ENCODE assay signal across 1 cellular context in the genomic region with DNA sequence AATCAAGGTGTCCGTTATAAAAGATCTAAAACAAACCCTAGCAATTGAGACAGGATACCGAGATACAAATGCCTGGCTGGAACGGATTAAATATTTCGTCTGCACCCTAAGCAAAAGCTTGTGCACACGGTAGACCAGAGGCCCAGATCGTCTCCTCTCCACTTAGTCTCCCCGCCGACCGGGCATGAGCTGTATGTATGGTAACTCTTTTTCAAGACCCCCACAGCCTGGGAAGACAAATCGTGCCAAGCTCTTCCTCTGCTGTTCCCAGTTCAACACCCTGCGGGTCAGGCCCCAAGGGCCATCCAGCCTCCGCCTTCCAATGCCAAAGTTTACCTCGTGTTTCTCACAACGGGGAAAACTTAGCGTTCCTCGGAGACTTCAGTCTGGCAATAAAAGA.
TF ChIP-seq lines count a peak whose summit lies in the region.

No MANE protein-coding gene starts in this region.

TF ChIP-seq in WTC11, 78 proteins besides CTCF, POLR2A, EP300 and RAD21:
- TF ChIP-seq KAT7 (CRISPR knock-in tag; IDR thresholded peaks at IDR 0.05; ENCODE audit: borderline replicate concordance) = no peak
- TF ChIP-seq HMGXB4 (CRISPR knock-in tag; IDR thresholded peaks at IDR 0.05) = no peak
- no peak for TF ChIP-seq ZNF121 (CRISPR knock-in tag; IDR thresholded peaks at IDR 0.05)
- no peak for TF ChIP-seq ZNF138 (CRISPR knock-in tag; conservative IDR thresholded peaks at IDR 0.05)
- no peak for TF ChIP-seq AFF4 (CRISPR knock-in tag; IDR thresholded peaks at IDR 0.05; ENCODE audit: borderline replicate concordance)
- no peak for TF ChIP-seq ATF1 (CRISPR knock-in tag; IDR thresholded peaks at IDR 0.05)
- TF ChIP-seq E2F1 (CRISPR knock-in tag; IDR thresholded peaks at IDR 0.05) = no peak
- no peak for TF ChIP-seq ZSCAN18 (CRISPR knock-in tag; IDR thresholded peaks at IDR 0.05)
- TF ChIP-seq RORB (CRISPR knock-in tag; IDR thresholded peaks at IDR 0.05) = no peak
- no peak for TF ChIP-seq JAZF1 (CRISPR knock-in tag; IDR thresholded peaks at IDR 0.05)
- TF ChIP-seq, protein P1, sequence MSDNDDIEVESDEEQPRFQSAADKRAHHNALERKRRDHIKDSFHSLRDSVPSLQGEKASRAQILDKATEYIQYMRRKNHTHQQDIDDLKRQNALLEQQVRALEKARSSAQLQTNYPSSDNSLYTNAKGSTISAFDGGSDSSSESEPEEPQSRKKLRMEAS (CRISPR knock-in tag; IDR thresholded peaks at IDR 0.05) = no peak
- no peak for TF ChIP-seq TEAD4 (CRISPR knock-in tag; IDR thresholded peaks at IDR 0.05)
